ENCODE assay signal across 8 cellular contexts in the genomic region with DNA sequence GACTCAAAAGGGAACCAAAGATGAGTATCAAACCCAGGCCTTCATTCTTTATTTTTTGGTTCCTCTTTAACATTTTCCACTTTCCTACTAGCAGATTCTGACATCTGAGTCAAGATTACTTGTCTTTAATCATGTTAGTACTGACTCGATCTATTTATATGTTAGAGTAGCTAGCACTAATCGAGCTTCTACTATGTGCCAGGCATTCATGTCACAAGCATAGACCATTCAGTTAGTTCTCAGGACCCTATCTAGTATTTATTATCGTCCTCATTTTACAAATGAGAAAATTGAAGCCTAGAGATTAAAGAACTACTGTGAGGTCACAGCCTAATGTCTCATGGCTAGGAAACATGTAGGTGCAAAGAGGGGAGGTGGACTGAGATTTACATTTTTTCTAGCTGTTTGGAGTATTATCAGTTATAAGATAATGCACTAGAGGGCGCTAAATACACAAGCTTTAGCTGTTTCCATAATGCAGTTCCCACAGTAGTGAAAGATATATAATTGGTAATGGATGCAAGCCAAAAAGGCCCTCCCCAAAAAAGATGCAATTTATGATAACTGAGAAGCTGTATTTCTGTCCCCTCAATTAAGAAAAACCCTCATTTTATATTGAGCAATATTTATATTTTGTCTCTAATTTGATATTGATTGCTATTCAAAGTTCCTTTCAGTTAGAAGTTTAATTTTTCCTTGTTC. TPM values are rescaled to one million over a fixed set of nuclear protein-coding genes. Genes with fewer than 3 reads are reported as not detected.
A peak's percentile ranks its signal among the peaks of the same experiment; 100 is the strongest.
DNase-seq lines count a peak whose midpoint lies in the region; ATAC-seq and TF ChIP-seq lines count a peak whose summit lies in the region.

No MANE protein-coding gene starts in this region.

- no peak overlapping the region for H3K4me2 ChIP-seq in H9 (ENCODE audit: insufficient read depth, insufficient read length, low read length)

- no peak overlapping the region for H2BK5ac ChIP-seq in H9 (ENCODE audit: insufficient read length, low read length)

- no peak overlapping the region for H2BK20ac ChIP-seq in H9 (ENCODE audit: low read depth, low read length, poor library complexity, severe bottlenecking)

- DNase-seq in CD4-positive, CD25-positive, alpha-beta regulatory T cell, result peak in 2 of 3 donors; percentile 74
- DNase-seq in H9, result no peak
- peak; percentile 53 for DNase-seq in NCI-H524 treated with DMSO at 0.1 percent for 48 hours (lab: John Stamatoyannopoulos, UW)
- DNase-seq in amniotic stem cell (lab: John Stamatoyannopoulos, UW), result peak; percentile 65
- DNase-seq in kidney tubule cell (ENCODE audit: low spot score), result peak; percentile 69
- no peak for DNase-seq in upper lobe of right lung
- no peak for DNase-seq in sciatic nerve (ENCODE audit: low spot score)
- DNase-seq in stimulated activated CD4-positive, alpha-beta T cell treated with anti-CD3 and anti-CD28 coated beads, Interleukin-4, amount 100 ng/mL, for 24 hours, result no peak

- H3K4me3 Mint-ChIP-seq in CD4-positive, CD25-positive, alpha-beta regulatory T cell, result peak overlapping the region in 2 of 4 donors; percentile 66 to 79
- no peak overlapping the region for H3K4me3 Mint-ChIP-seq in H9

- H3K36me3 ChIP-seq in CD4-positive, CD25-positive, alpha-beta regulatory T cell (ENCODE audit: control insufficient read depth, insufficient read depth, low read length), result no peaks in the 10 kb centered on the region
- H3K36me3 ChIP-seq in upper lobe of right lung, result no peaks in the 10 kb centered on the region

- no peak overlapping the region for H2BK12ac ChIP-seq in H9 (ENCODE audit: insufficient read length, low read depth, low read length)

- no peak overlapping the region for H2AFZ ChIP-seq in H9 (ENCODE audit: low read length)

- H3K4me1 Mint-ChIP-seq in CD4-positive, CD25-positive, alpha-beta regulatory T cell, result peaks cover 19 to 49% (median 37%) of the 10 kb centered on the region in 4 donors
- H3K4me1 Mint-ChIP-seq in H9, result peaks cover 49 to 72% of the 10 kb centered on the region in 2 experiments

- intact Hi-C loops in upper lobe of right lung (cut with DNase I), result no loop called here
- intact Hi-C loops in sciatic nerve (cut with DNase I), result no loop called here

- peak overlapping the region; percentile 98 for H3K27ac ChIP-seq in CD4-positive, CD25-positive, alpha-beta regulatory T cell (ENCODE audit: insufficient read depth, low read length, poor library complexity, severe bottlenecking)
- H3K27ac ChIP-seq in H9 (ENCODE audit: insufficient read length, low read depth, low read length) (no peak overlapping the region), upper lobe of right lung (peak overlapping the region; percentile 99)

- H4K5ac ChIP-seq in H9 (ENCODE audit: insufficient read length, low read depth, low read length), result no peak overlapping the region

- TF ChIP-seq CTCF in H9 (conservative IDR thresholded peaks at IDR 0.05) (peak; percentile 83), upper lobe of right lung (IDR thresholded peaks at IDR 0.05) (peak; percentile 73)

- no peak overlapping the region for H3K4me3 ChIP-seq in CD4-positive, CD25-positive, alpha-beta regulatory T cell (ENCODE audit: low read depth, low read length)
- H3K4me3 ChIP-seq in upper lobe of right lung, result no peak overlapping the region

- no peak overlapping the region for H3K14ac ChIP-seq in H9 (ENCODE audit: insufficient read depth, low read length)

- no peak overlapping the region for H3T11ph ChIP-seq in H9 (ENCODE audit: low read length)

- H3K4me1 ChIP-seq in CD4-positive, CD25-positive, alpha-beta regulatory T cell (ENCODE audit: control insufficient read depth, insufficient read depth, low read length, poor library complexity, severe bottlenecking), result peaks cover 29% of the 10 kb centered on the region
- H3K4me1 ChIP-seq in H9 (ENCODE audit: insufficient read depth, low read length) (no peaks in the 10 kb centered on the region; the same call in 1 of the 2 replicates), upper lobe of right lung (peaks cover 87% of the 10 kb centered on the region)

- H3K79me1 ChIP-seq in H9 (ENCODE audit: insufficient read depth, low read depth, low read length, poor library complexity, severe bottlenecking), result no peaks in the 10 kb centered on the region

- no peak overlapping the region for H3K4ac ChIP-seq in H9 (ENCODE audit: low read depth, low read length)

- H4K20me1 ChIP-seq in H9 (ENCODE audit: control insufficient read depth, insufficient read depth, insufficient read length), result no peaks in the 10 kb centered on the region

- H3K27ac Mint-ChIP-seq in CD4-positive, CD25-positive, alpha-beta regulatory T cell, result peak overlapping the region in 1 of 3 donors; percentile 73
- no peak overlapping the region for H3K27ac Mint-ChIP-seq in H9

- H2AK5ac ChIP-seq in H9 (ENCODE audit: insufficient read length, low read length), result no peak overlapping the region

- no peak overlapping the region for H3K18ac ChIP-seq in H9 (ENCODE audit: insufficient read length, low read depth, low read length)

- no peak overlapping the region for H4K8ac ChIP-seq in H9 (replicated peaks; ENCODE audit: insufficient read length, low read depth, low read length)

- no peak for ATAC-seq in CD4-positive, CD25-positive, alpha-beta regulatory T cell (ENCODE audit: low read depth in 2 of 2)
- ATAC-seq in upper lobe of right lung (peak; percentile 16), sciatic nerve (no peak)

- no peak overlapping the region for H3K9ac ChIP-seq in H9 (ENCODE audit: extremely low read depth, insufficient read length, low read length)

- no peak overlapping the region for H4K91ac ChIP-seq in H9 (ENCODE audit: insufficient read length, low read depth, low read length)

- no peaks in the 10 kb centered on the region for H3K27me3 Mint-ChIP-seq in CD4-positive, CD25-positive, alpha-beta regulatory T cell
- no peaks in the 10 kb centered on the region for H3K27me3 Mint-ChIP-seq in H9 (ENCODE audit: low read depth)

- H3K23me2 ChIP-seq in H9 (ENCODE audit: insufficient read length, low read depth, low read length, poor library complexity, severe bottlenecking), result peaks cover 4% of the 10 kb centered on the region

- H3K27me3 ChIP-seq in CD4-positive, CD25-positive, alpha-beta regulatory T cell (ENCODE audit: control insufficient read depth, insufficient read depth, low read length), result no peaks in the 10 kb centered on the region
- H3K27me3 ChIP-seq in H9 (ENCODE audit: insufficient read depth, low read length) (no peaks in the 10 kb centered on the region), upper lobe of right lung (no peaks in the 10 kb centered on the region)

- H3K79me2 ChIP-seq in H9 (ENCODE audit: insufficient read depth, low read length), result peaks cover 2% of the 10 kb centered on the region; the same call in 1 of the 2 replicates

- no peaks in the 10 kb centered on the region for H3K9me3 ChIP-seq in CD4-positive, CD25-positive, alpha-beta regulatory T cell (ENCODE audit: control insufficient read depth in 2 of 2, low read length in 2 of 2)
- H3K9me3 ChIP-seq in H9 (ENCODE audit: control insufficient read depth, low read depth, low read length) (no peaks in the 10 kb centered on the region), upper lobe of right lung (no peaks in the 10 kb centered on the region)

- H2BK15ac ChIP-seq in H9 (ENCODE audit: low read depth, low read length), result no peak overlapping the region

- H3K23ac ChIP-seq in H9 (ENCODE audit: insufficient read length, low read depth, low read length), result no peak overlapping the region

- no peak overlapping the region for H2BK120ac ChIP-seq in H9 (ENCODE audit: low read depth, low read length, poor library complexity, severe bottlenecking)

- no CpG with 5 or more reads among the region's 4 CpGs for WGBS in H9 (ENCODE audit: extremely low coverage, insufficient read length, low lambda C conversion rate)

- no peaks in the 10 kb centered on the region for H3K36me3 Mint-ChIP-seq in CD4-positive, CD25-positive, alpha-beta regulatory T cell
- H3K36me3 Mint-ChIP-seq in H9 (ENCODE audit: insufficient read depth in 1 of 3, low read depth in 3 of 3), result no peaks in the 10 kb centered on the region

- no peaks in the 10 kb centered on the region for H3K9me3 Mint-ChIP-seq in CD4-positive, CD25-positive, alpha-beta regulatory T cell
- no peaks in the 10 kb centered on the region for H3K9me3 Mint-ChIP-seq in H9

- no peak overlapping the region for H3K56ac ChIP-seq in H9 (ENCODE audit: insufficient read length, low read depth, low read length)

RNA-seq across cellular contexts. Expression of a gene that starts 32.9 kb away (rescaled TPM):
- 360 TPM for total RNA-seq in CD4-positive, CD25-positive, alpha-beta regulatory T cell
- polyA plus RNA-seq in CD4-positive, CD25-positive, alpha-beta regulatory T cell, result 100 to 1,000 TPM; 146 to 197 (median 177) TPM
- 34.2 and 38.2 TPM in 2 replicates for total RNA-seq in H9 (2021)
- total RNA-seq in upper lobe of right lung, result 97.0 TPM
- 161 TPM for total RNA-seq in sciatic nerve

Comparison
In these comparisons a context has a peak if more than half of its experiments do, and no peak if none do; other contexts are left out.
1. DNase-seq: peak in CD4-positive, CD25-positive, alpha-beta regulatory T cell (2 of 3), NCI-H524 treated with DMSO at 0.1 percent for 48 hours (single experiment), amniotic stem cell (single experiment) and kidney tubule cell (single experiment); none in H9 (single experiment), upper lobe of right lung (single experiment), sciatic nerve (single experiment) and stimulated activated CD4-positive, alpha-beta T cell treated with anti-CD3 and anti-CD28 coated beads, Interleukin-4, amount 100 ng/mL, for 24 hours (single experiment).